Comparison of ENCODE assay signal across 18 cellular contexts in the genomic region with DNA sequence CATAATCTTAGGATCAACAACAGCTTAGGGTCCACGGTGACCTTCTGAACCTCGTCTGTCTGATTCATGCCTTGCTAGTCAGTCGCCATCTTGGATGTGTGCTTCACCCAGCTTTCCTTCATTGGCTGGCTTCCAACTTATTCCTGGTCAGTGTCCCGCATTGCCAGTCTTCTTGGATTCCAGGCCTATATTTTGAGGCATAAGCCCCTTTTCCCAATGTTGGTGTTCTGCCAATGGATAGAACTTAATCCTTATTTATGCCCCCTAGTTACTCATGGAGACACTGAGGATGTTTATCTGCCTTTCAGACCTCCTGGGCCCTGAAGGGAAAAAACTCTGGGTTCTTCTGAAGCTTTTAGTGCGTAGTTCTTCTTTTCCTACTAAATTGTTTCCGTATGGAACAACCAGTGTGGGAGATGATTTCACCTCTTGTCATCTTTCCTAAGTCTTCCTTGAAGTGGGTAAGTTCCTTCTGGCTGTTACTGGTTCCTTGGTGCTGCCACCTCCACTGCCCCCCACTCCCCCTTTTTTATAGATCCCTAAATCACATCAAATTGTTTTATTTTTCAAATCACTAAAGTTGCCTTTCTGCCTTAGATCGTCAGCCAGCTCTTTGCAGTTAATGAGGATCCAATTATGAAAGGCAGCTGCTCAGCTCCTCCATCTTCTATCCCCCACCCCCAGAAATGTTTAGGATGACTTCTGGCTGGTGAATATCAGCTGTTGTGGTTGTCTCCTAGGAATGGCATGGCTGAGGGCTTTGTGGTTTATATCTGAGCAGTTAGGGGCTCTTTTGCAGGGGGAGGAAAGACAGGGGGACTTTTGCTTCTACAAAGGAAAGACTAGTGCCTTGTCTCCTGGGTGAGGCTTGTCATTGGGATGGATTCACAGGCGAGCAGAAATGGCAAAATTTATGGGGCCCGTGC. TPM values are rescaled to one million over a fixed set of nuclear protein-coding genes. Genes with fewer than 3 reads are reported as not detected.
DNase-seq lines count a peak whose midpoint lies in the region; ATAC-seq, FAIRE-seq and TF ChIP-seq lines count a peak whose summit lies in the region.
"Had no signal": no experiment of that assay in that cellular context is flagged by ENCODE, and none has a peak within 500 bp of the region (broad histone marks: within the 10 kb centered on the region; RNA-seq: fewer than 3 reads in every experiment).

No MANE protein-coding gene starts in this region.

- H3K9me3 ChIP-seq in DND-41 (ENCODE audit: insufficient read depth, low read length, severe bottlenecking) (no peaks in the 10 kb centered on the region), OCI-LY7 (ENCODE audit: low read length) (no peaks in the 10 kb centered on the region), gastrocnemius medialis (no peaks in the 10 kb centered on the region), kidney (ENCODE audit: control insufficient read depth in 1 of 2, low read length in 2 of 2) (no peaks in the 10 kb centered on the region)
- H3K9me3 ChIP-seq: thoracic aorta had no signal

- intact Hi-C loops in OCI-LY7 (cut with micrococcal nuclease; ENCODE audit: unreplicated experiment) (no loop called here), gastrocnemius medialis (cut with DNase I; ENCODE audit: low total_unique reads) (loop anchor here (5.0 kb wide), 1 partner anchor 128 kb away; no protein-coding TSS in a partner anchor), kidney (cut with DNase I) (no loop called here)

- H3K36me3 ChIP-seq in DND-41 (ENCODE audit: insufficient read depth, low read length) (no peaks in the 10 kb centered on the region), OCI-LY7 (ENCODE audit: insufficient read depth, low read length) (peaks cover 68% of the 10 kb centered on the region), gastrocnemius medialis (peaks cover 0 to 46% of the 10 kb centered on the region in 2 donors), kidney (ENCODE audit: control insufficient read depth in 1 of 2, insufficient read depth in 2 of 2, low read length in 2 of 2) (peaks cover 10 to 54% of the 10 kb centered on the region in 2 donors)

- H3K4me2 ChIP-seq in DND-41 (ENCODE audit: insufficient read depth, low read length): no peak overlapping the region
- H3K4me2 ChIP-seq in OCI-LY7 (ENCODE audit: low read length): peak overlapping the region; percentile 92; the same call in 1 of the 2 replicates
- H3K4me2 ChIP-seq: KMS-11 had no signal

- no peaks in the 10 kb centered on the region for H3K4me1 ChIP-seq in DND-41 (ENCODE audit: insufficient read depth, low read length)
- peaks cover 87% of the 10 kb centered on the region for H3K4me1 ChIP-seq in OCI-LY7 (ENCODE audit: insufficient read depth, low read length, poor library complexity, severe bottlenecking)
- peaks cover 68 to 86% of the 10 kb centered on the region in 2 donors for H3K4me1 ChIP-seq in gastrocnemius medialis
- H3K4me1 ChIP-seq in kidney (ENCODE audit: control insufficient read depth in 1 of 2, insufficient read depth in 1 of 2, low read depth in 1 of 2, low read length in 2 of 2): peaks cover 33 to 42% of the 10 kb centered on the region in 2 donors

- H3K27ac ChIP-seq in DND-41 (ENCODE audit: low read length) (no peak overlapping the region), OCI-LY7 (ENCODE audit: low read depth, low read length, poor library complexity, severe bottlenecking) (peak overlapping the region; percentile 84), gastrocnemius medialis (peak overlapping the region in 3 of 4 donors; percentile 45 to 53 (median 47)), kidney (ENCODE audit: low read depth in 2 of 2, low read length in 2 of 2) (no peak overlapping the region)
- H3K27ac ChIP-seq: KMS-11, thoracic aorta had no signal

- FAIRE-seq in kidney (lab: Jason Lieb, UNC): no peak

- H3K9me2 ChIP-seq in OCI-LY7 (ENCODE audit: insufficient read depth, low read length): no peaks in the 10 kb centered on the region

- no peaks in the 10 kb centered on the region for H3K79me2 ChIP-seq in DND-41 (ENCODE audit: insufficient read depth, low read length)
- peaks cover 72% of the 10 kb centered on the region for H3K79me2 ChIP-seq in OCI-LY7 (ENCODE audit: insufficient read depth, low read depth, low read length)

- H3K9ac ChIP-seq in DND-41 (ENCODE audit: low read depth, low read length): no peak overlapping the region
- no peak overlapping the region for H3K9ac ChIP-seq in kidney (ENCODE audit: low read length in 2 of 2)
- H3K9ac ChIP-seq: KMS-11 had no signal

- ATAC-seq in DND-41 (ENCODE audit: insufficient read depth, low read depth): peak; percentile 58; the same call in 1 of the 3 replicates
- no peak for ATAC-seq in gastrocnemius medialis
- no peak for ATAC-seq in HG02973 (IDR thresholded peaks at IDR 0.05; ENCODE audit: unreplicated experiment)
- ATAC-seq: activated T-helper 17 cell treated with anti-CD3 and anti-CD28 coated beads, Interleukin-2, amount 50 U/mL, for 72 hours; left colon; PC-3 had no signal

- POLR2A ChIA-PET in OCI-LY7 (lab: Charles Lee): interaction anchor here (0.6 to 1.3 kb wide), 8 partner anchors 14 to 664 kb away, joined by 3 to 5 read pairs (median 3); no protein-coding TSS in a partner anchor

- H3K4me3 ChIP-seq in DND-41 (ENCODE audit: low read depth in 1 of 2, low read length in 2 of 2): no peak overlapping the region
- H3K4me3 ChIP-seq in OCI-LY7 (ENCODE audit: low read depth, low read length, poor library complexity, severe bottlenecking): no peak overlapping the region
- H3K4me3 ChIP-seq in fibroblast of mammary gland (ENCODE audit: control insufficient read depth, low read depth, low read length): no peak overlapping the region
- no peak overlapping the region for H3K4me3 ChIP-seq in gastrocnemius medialis
- H3K4me3 ChIP-seq in kidney (ENCODE audit: low read length in 2 of 2): no peak overlapping the region
- H3K4me3 ChIP-seq: thoracic aorta had no signal

- H3K27me3 ChIP-seq in DND-41 (ENCODE audit: insufficient read depth, low read length, poor library complexity): peaks cover 26% of the 10 kb centered on the region
- H3K27me3 ChIP-seq in gastrocnemius medialis: no peaks in the 10 kb centered on the region
- H3K27me3 ChIP-seq: dorsolateral prefrontal cortex had no signal

- no peaks in the 10 kb centered on the region; the same call in 1 of the 2 replicates for H4K20me1 ChIP-seq in DND-41 (ENCODE audit: insufficient read depth, low read length)
- H4K20me1 ChIP-seq in OCI-LY7 (ENCODE audit: insufficient read depth, low read length): 0 out of 2 replicates have a peak, but pooled peaks cover 7% of the 10 kb centered on the region

- peak; percentile 16 for DNase-seq in DND-41
- no peak for DNase-seq in OCI-LY7 (ENCODE audit: low spot score)
- DNase-seq in fibroblast of mammary gland (ENCODE audit: low read depth): peak; percentile 84
- DNase-seq in gastrocnemius medialis: no peak
- DNase-seq in EL: no peak
- no peak for DNase-seq in kidney
- no peak for DNase-seq in NCI-H748 (lab: John Stamatoyannopoulos, UW; ENCODE audit: unreplicated experiment)
- DNase-seq: activated naive CD8-positive, alpha-beta T cell treated with anti-CD3 and anti-CD28 coated beads, Interleukin-2, amount 10 ng/mL, durations not matched to agents 7 days and 5 days; dorsolateral prefrontal cortex; left colon; NCI-H1048; NCI-H2081 treated with DMSO at 0.1 percent for 48 hours; NCI-H510A treated with DMSO at 0.1 percent for 48 hours; PC-3 had no signal

- no peak for TF ChIP-seq POLR2A in gastrocnemius medialis (IDR thresholded peaks at IDR 0.05)

- TF ChIP-seq CTCF in DND-41 (IDR thresholded peaks at IDR 0.05; ENCODE audit: borderline replicate concordance, extremely low read depth, low read length, poor library complexity, severe bottlenecking) (no peak), OCI-LY7 (conservative IDR thresholded peaks at IDR 0.05; ENCODE audit: low read length) (no peak), fibroblast of mammary gland (conservative IDR thresholded peaks at IDR 0.05; ENCODE audit: control insufficient read depth, insufficient read depth, low read depth, low read length) (no peak), gastrocnemius medialis (IDR thresholded peaks at IDR 0.05 in 4 of 5, conservative IDR thresholded peaks at IDR 0.05 in 1 of 5) (no peak), kidney (IDR thresholded peaks at IDR 0.05; ENCODE audit: borderline replicate concordance, extremely low read depth, insufficient read depth) (no peak)

- H2AFZ ChIP-seq in DND-41 (ENCODE audit: low read depth, low read length) (no peak overlapping the region), OCI-LY7 (ENCODE audit: low read length) (no peak overlapping the region)

- TSS peak; percentile 6 for BruUV-seq in OCI-LY7 (replicated peaks; lab: Mats Ljungman, UMichigan)

- CTCF ChIA-PET in OCI-LY7 (lab: Charles Lee; ENCODE audit: unreplicated experiment): no interaction called here

- in situ Hi-C loops in gastrocnemius medialis (cut with MboI; ENCODE audit: low sequenced_read_pairs in 4 of 4): no loop called here

RNA-seq across cellular contexts. Expression of a gene that starts 6.1 kb away (rescaled TPM):
- total RNA-seq in OCI-LY7 (2014; rRNA removed; shearing (Covaris generic)): 53.7 and 62.7 TPM in 2 replicates
- total RNA-seq in OCI-LY7 (2022): 44.5 and 45.7 TPM in 2 replicates
- 10 to 100 TPM; 17.3 to 80.2 (median 31.7) TPM for total RNA-seq in gastrocnemius medialis
- total RNA-seq in kidney: 33.4 TPM
- polyA plus RNA-seq in kidney (ENCODE audit: insufficient read depth, low read depth, low replicate concordance): 20.1 TPM

Comparison
In these comparisons a context has a peak if more than half of its experiments do, and no peak if none do; other contexts are left out.
1. DNase-seq: peak in DND-41 (single experiment) and fibroblast of mammary gland (single experiment); none in OCI-LY7 (single experiment), gastrocnemius medialis (0 of 2), EL (single experiment), kidney (single experiment) and NCI-H748 (single experiment).
2. H3K27ac ChIP-seq: peak in OCI-LY7 (single experiment) and gastrocnemius medialis (3 of 4); none in DND-41 (single experiment) and kidney (0 of 2).